Comparison of ENCODE assay signal across 1 cellular context in the genomic region with DNA sequence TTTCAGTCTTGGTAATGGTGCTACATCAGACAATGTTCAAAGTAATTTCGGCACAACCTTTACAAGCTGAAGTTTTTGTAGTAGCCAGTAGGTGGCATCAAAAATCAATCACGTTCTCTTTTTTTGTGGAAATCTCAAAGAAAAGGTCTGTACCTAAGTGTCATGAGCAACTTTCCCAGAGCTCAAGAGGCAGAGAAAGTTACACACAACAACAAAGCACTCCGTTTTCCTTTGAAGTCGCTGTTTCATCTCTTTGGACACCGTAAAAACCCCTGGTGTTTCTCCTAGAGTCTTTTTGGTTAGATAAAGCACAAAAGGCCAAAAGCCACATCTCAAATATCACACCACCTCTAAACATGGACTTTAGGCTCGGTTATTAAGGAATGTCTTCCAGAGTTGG.
A peak's percentile ranks its signal among the peaks of the same experiment; 100 is the strongest.
TF ChIP-seq lines count a peak whose summit lies in the region.

No MANE protein-coding gene starts in this region.

TF ChIP-seq in HEK293, 187 proteins besides CTCF, POLR2A, EP300 and RAD21 (continued from another document):
- TF ChIP-seq, protein P1, sequence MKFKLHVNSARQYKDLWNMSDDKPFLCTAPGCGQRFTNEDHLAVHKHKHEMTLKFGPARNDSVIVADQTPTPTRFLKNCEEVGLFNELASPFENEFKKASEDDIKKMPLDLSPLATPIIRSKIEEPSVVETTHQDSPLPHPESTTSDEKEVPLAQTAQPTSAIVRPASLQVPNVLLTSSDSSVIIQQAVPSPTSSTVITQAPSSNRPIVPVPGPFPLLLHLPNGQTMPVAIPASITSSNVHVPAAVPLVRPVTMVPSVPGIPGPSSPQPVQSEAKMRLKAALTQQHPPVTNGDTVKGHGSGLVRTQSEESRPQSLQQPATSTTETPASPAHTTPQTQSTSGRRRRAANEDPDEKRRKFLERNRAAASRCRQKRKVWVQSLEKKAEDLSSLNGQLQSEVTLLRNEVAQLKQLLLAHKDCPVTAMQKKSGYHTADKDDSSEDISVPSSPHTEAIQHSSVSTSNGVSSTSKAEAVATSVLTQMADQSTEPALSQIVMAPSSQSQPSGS (tag by site-specific recombination; IDR thresholded peaks at IDR 0.05; ENCODE audit: low read depth): no peak
- no peak for TF ChIP-seq ZNF335 (tag by site-specific recombination; conservative IDR thresholded peaks at IDR 0.05)
- TF ChIP-seq TCF7L2 (IDR thresholded peaks at IDR 0.05; ENCODE audit: borderline replicate concordance, low read depth, low read length): 0 out of 2 replicates have a peak, but pooled peaks have one; percentile 3
- TF ChIP-seq YY1 (tag by site-specific recombination; IDR thresholded peaks at IDR 0.05): no peak
- TF ChIP-seq, protein P2, sequence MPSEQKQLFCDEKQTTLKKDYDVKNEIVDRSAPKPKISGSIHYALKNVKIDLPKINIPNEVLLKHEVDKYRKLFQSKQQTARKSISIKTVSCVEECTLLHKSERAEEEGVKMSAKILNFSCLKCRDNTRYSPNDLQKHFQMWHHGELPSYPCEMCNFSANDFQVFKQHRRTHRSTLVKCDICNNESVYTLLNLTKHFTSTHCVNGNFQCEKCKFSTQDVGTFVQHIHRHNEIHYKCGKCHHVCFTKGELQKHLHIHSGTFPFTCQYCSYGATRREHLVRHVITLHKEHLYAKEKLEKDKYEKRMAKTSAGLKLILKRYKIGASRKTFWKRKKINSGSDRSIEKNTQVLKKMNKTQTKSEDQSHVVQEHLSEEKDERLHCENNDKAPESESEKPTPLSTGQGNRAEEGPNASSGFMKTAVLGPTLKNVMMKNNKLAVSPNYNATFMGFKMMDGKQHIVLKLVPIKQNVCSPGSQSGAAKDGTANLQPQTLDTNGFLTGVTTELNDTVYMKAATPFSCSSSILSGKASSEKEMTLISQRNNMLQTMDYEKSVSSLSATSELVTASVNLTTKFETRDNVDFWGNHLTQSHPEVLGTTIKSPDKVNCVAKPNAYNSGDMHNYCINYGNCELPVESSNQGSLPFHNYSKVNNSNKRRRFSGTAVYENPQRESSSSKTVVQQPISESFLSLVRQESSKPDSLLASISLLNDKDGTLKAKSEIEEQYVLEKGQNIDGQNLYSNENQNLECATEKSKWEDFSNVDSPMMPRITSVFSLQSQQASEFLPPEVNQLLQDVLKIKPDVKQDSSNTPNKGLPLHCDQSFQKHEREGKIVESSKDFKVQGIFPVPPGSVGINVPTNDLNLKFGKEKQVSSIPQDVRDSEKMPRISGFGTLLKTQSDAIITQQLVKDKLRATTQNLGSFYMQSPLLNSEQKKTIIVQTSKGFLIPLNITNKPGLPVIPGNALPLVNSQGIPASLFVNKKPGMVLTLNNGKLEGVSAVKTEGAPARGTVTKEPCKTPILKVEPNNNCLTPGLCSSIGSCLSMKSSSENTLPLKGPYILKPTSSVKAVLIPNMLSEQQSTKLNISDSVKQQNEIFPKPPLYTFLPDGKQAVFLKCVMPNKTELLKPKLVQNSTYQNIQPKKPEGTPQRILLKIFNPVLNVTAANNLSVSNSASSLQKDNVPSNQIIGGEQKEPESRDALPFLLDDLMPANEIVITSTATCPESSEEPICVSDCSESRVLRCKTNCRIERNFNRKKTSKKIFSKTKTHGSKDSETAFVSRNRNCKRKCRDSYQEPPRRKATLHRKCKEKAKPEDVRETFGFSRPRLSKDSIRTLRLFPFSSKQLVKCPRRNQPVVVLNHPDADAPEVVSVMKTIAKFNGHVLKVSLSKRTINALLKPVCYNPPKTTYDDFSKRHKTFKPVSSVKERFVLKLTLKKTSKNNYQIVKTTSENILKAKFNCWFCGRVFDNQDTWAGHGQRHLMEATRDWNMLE (tag by site-specific recombination; conservative IDR thresholded peaks at IDR 0.05; ENCODE audit: low read depth): no peak
- 0 out of 2 replicates have a peak, but pooled peaks have one; percentile 38 for TF ChIP-seq ZNF561 (tag by site-specific recombination; IDR thresholded peaks at IDR 0.05; ENCODE audit: borderline replicate concordance)
- TF ChIP-seq ZNF391 (tag by site-specific recombination; IDR thresholded peaks at IDR 0.05; ENCODE audit: borderline replicate concordance, low read depth): no peak
- TF ChIP-seq, protein P3, sequence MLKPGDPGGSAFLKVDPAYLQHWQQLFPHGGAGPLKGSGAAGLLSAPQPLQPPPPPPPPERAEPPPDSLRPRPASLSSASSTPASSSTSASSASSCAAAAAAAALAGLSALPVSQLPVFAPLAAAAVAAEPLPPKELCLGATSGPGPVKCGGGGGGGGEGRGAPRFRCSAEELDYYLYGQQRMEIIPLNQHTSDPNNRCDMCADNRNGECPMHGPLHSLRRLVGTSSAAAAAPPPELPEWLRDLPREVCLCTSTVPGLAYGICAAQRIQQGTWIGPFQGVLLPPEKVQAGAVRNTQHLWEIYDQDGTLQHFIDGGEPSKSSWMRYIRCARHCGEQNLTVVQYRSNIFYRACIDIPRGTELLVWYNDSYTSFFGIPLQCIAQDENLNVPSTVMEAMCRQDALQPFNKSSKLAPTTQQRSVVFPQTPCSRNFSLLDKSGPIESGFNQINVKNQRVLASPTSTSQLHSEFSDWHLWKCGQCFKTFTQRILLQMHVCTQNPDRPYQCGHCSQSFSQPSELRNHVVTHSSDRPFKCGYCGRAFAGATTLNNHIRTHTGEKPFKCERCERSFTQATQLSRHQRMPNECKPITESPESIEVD (tag by site-specific recombination; IDR thresholded peaks at IDR 0.05): no peak
- TF ChIP-seq ZNF610 (tag by site-specific recombination; IDR thresholded peaks at IDR 0.05; ENCODE audit: borderline replicate concordance): no peak
- no peak for TF ChIP-seq TRIM28 (IDR thresholded peaks at IDR 0.05; ENCODE audit: borderline replicate concordance, low read length)
- TF ChIP-seq, protein P4, sequence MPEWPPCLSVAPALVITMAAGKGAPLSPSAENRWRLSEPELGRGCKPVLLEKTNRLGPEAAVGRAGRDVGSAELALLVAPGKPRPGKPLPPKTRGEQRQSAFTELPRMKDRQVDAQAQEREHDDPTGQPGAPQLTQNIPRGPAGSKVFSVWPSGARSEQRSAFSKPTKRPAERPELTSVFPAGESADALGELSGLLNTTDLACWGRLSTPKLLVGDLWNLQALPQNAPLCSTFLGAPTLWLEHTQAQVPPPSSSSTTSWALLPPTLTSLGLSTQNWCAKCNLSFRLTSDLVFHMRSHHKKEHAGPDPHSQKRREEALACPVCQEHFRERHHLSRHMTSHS (tag by site-specific recombination; IDR thresholded peaks at IDR 0.05): no peak
- TF ChIP-seq, protein P5, sequence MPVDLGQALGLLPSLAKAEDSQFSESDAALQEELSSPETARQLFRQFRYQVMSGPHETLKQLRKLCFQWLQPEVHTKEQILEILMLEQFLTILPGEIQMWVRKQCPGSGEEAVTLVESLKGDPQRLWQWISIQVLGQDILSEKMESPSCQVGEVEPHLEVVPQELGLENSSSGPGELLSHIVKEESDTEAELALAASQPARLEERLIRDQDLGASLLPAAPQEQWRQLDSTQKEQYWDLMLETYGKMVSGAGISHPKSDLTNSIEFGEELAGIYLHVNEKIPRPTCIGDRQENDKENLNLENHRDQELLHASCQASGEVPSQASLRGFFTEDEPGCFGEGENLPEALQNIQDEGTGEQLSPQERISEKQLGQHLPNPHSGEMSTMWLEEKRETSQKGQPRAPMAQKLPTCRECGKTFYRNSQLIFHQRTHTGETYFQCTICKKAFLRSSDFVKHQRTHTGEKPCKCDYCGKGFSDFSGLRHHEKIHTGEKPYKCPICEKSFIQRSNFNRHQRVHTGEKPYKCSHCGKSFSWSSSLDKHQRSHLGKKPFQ (tag by site-specific recombination; IDR thresholded peaks at IDR 0.05): no peak
- TF ChIP-seq ZXDB (tag by site-specific recombination; IDR thresholded peaks at IDR 0.05): no peak
- TF ChIP-seq ZNF768 (tag by site-specific recombination; IDR thresholded peaks at IDR 0.05): no peak
- TF ChIP-seq KLF7 (tag by site-specific recombination; IDR thresholded peaks at IDR 0.05; ENCODE audit: borderline replicate concordance): no peak
- TF ChIP-seq, protein P6, sequence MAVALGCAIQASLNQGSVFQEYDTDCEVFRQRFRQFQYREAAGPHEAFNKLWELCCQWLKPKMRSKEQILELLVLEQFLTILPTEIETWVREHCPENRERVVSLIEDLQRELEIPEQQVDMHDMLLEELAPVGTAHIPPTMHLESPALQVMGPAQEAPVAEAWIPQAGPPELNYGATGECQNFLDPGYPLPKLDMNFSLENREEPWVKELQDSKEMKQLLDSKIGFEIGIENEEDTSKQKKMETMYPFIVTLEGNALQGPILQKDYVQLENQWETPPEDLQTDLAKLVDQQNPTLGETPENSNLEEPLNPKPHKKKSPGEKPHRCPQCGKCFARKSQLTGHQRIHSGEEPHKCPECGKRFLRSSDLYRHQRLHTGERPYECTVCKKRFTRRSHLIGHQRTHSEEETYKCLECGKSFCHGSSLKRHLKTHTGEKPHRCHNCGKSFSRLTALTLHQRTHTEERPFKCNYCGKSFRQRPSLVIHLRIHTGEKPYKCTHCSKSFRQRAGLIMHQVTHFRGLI (tag by site-specific recombination; IDR thresholded peaks at IDR 0.05): no peak
- TF ChIP-seq, protein P7, sequence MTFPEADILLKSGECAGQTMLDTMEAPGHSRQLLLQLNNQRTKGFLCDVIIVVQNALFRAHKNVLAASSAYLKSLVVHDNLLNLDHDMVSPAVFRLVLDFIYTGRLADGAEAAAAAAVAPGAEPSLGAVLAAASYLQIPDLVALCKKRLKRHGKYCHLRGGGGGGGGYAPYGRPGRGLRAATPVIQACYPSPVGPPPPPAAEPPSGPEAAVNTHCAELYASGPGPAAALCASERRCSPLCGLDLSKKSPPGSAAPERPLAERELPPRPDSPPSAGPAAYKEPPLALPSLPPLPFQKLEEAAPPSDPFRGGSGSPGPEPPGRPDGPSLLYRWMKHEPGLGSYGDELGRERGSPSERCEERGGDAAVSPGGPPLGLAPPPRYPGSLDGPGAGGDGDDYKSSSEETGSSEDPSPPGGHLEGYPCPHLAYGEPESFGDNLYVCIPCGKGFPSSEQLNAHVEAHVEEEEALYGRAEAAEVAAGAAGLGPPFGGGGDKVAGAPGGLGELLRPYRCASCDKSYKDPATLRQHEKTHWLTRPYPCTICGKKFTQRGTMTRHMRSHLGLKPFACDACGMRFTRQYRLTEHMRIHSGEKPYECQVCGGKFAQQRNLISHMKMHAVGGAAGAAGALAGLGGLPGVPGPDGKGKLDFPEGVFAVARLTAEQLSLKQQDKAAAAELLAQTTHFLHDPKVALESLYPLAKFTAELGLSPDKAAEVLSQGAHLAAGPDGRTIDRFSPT (tag by site-specific recombination; IDR thresholded peaks at IDR 0.05): no peak
- TF ChIP-seq PRDM1 (tag by site-specific recombination; IDR thresholded peaks at IDR 0.05): peak; percentile 97
- TF ChIP-seq ZNF24 (tag by site-specific recombination; IDR thresholded peaks at IDR 0.05): no peak
- no peak for TF ChIP-seq GLIS1 (tag by site-specific recombination; IDR thresholded peaks at IDR 0.05)
- TF ChIP-seq ZEB2 (tag by site-specific recombination; IDR thresholded peaks at IDR 0.05): no peak
- peak; percentile 84 for TF ChIP-seq ZNF654 (tag by site-specific recombination; IDR thresholded peaks at IDR 0.05; ENCODE audit: low read depth)
